35 cellular contexts compared by ENCODE assay signal in genomic region chr7:140911746-140912145, GRCh38.
"Had no signal": no experiment of that assay in that cellular context is flagged by ENCODE, and none has a peak within 500 bp of the region (broad histone marks: within the 10 kb centered on the region; RNA-seq: fewer than 3 reads in every experiment).

No MANE protein-coding gene starts in this region.

- H3K4me1 ChIP-seq: ascending aorta had no signal

- H3K4me3 Mint-ChIP-seq: activated B cell treated with CpG ODN at 0.5 μM for 24 hours; activated CD4-positive, alpha-beta T cell treated with anti-CD3 and anti-CD28 coated beads, Interleukin-2, amount 10 ng/mL, durations not matched to agents 24 days and 14 days; activated CD8-positive, alpha-beta T cell treated with anti-CD3 and anti-CD28 coated beads, Interleukin-2, amount 10 ng/mL, durations not matched to agents 7 days and 5 days; activated naive CD8-positive, alpha-beta T cell treated with anti-CD3 and anti-CD28 coated beads for 36 hours; activated T-cell treated with anti-CD3 and anti-CD28 coated beads, Interleukin-2, amount 50 U/mL, for 4 hours; activated T-helper 1 cell treated with anti-CD3 and anti-CD28 coated beads, Interleukin-12 subunit alpha, Interleukin-12 subunit beta, Interleukin-2, Interleukin-4 antibody, amounts not matched to agents 30 ng/mL and 10 ng/mL and 1 ng/mL, durations not matched to agents 14 hours and 24 hours and 36 hours; T-cell had no signal

- H3K4me3 ChIP-seq: ascending aorta, body of pancreas, PC-9 had no signal

- H3K4me2 ChIP-seq: PC-9 had no signal

- H2AFZ ChIP-seq: PC-9 had no signal

- H3K9me3 ChIP-seq: ascending aorta, body of pancreas had no signal

- H3K27ac Mint-ChIP-seq: activated B cell treated with CpG ODN at 0.5 μM for 24 hours; activated CD4-positive, alpha-beta T cell treated with anti-CD3 and anti-CD28 coated beads, Interleukin-2, amount 10 ng/mL, durations not matched to agents 24 days and 14 days; activated CD8-positive, alpha-beta T cell treated with anti-CD3 and anti-CD28 coated beads, Interleukin-2, amount 10 ng/mL, durations not matched to agents 7 days and 5 days; activated naive CD8-positive, alpha-beta T cell treated with anti-CD3 and anti-CD28 coated beads for 36 hours; activated T-helper 1 cell treated with anti-CD3 and anti-CD28 coated beads, Interleukin-12 subunit alpha, Interleukin-12 subunit beta, Interleukin-2, Interleukin-4 antibody, amounts not matched to agents 30 ng/mL and 10 ng/mL and 1 ng/mL, durations not matched to agents 14 hours and 24 hours and 36 hours; T-cell had no signal

- H3K27me3 ChIP-seq: ascending aorta, body of pancreas had no signal

- ATAC-seq: activated CD8-positive, alpha-beta T cell treated with anti-CD3 and anti-CD28 coated beads, Interleukin-2, amount 10 ng/mL, durations not matched to agents 7 days and 5 days; activated T-cell treated with anti-CD3 and anti-CD28 coated beads, Interleukin-2, amount 50 U/mL, for 4 hours; body of pancreas; Right ventricle myocardium inferior; SK-N-SH treated with all-trans-retinoic acid at 6 μM for 48 hours had no signal

- H3K36me3 ChIP-seq: ascending aorta had no signal

- H3K27ac ChIP-seq: ascending aorta, body of pancreas, RWPE1, VCaP had no signal

- DNase-seq: activated B cell treated with CpG ODN at 0.5 μM for 24 hours; activated CD4-positive, alpha-beta T cell treated with anti-CD3 and anti-CD28 coated beads, Interleukin-2, amount 10 ng/mL, durations not matched to agents 24 days and 14 days; activated CD4-positive, alpha-beta T cell treated with anti-CD3 and anti-CD28 coated beads, Interleukin-2, amount 50 U/mL, for 4 hours; activated CD4-positive, CD25-positive, alpha-beta regulatory T cell treated with anti-CD3 and anti-CD28 coated beads, Interleukin-2, amount 50 U/mL, for 72 hours; activated CD8-positive, alpha-beta T cell treated with anti-CD3 and anti-CD28 coated beads, Interleukin-2, amount 10 ng/mL, durations not matched to agents 7 days and 5 days; activated effector memory CD4-positive, alpha-beta T cell treated with anti-CD3 and anti-CD28 coated beads, Interleukin-2, amount 50 U/mL, for 16 hours; activated naive CD4-positive, alpha-beta T cell; activated naive CD4-positive, alpha-beta T cell treated with anti-CD3 and anti-CD28 coated beads, Interleukin-2, amount 50 U/mL, for 16 hours; activated naive CD8-positive, alpha-beta T cell treated with anti-CD3 and anti-CD28 coated beads for 36 hours; activated T-cell treated with anti-CD3 and anti-CD28 coated beads, Interleukin-2, amount 50 U/mL, for 4 hours; amygdala; body of pancreas; central memory CD4-positive, alpha-beta T cell; Karpas-422; KBM-7; MM.1S; MV-4-11; NCI-H1092; NCI-H1436 treated with DMSO at 0.1 percent for 48 hours; NCI-H1694 treated with DMSO at 0.1 percent for 48 hours; NCI-H2029; NCI-H345; NCI-H524 treated with DMSO at 0.1 percent for 48 hours; NK-92 treated with Interleukin-12 subunit alpha and Interleukin-12 subunit beta, amount 100 ng/mL, for 24 hours; PC-9; SIG-M5; T-cell; T-helper 2 cell; T-helper 9 cell had no signal

- H3K27me3 Mint-ChIP-seq: activated B cell treated with CpG ODN at 0.5 μM for 24 hours; activated CD4-positive, alpha-beta T cell treated with anti-CD3 and anti-CD28 coated beads, Interleukin-2, amount 10 ng/mL, durations not matched to agents 24 days and 14 days; activated naive CD8-positive, alpha-beta T cell treated with anti-CD3 and anti-CD28 coated beads for 36 hours; T-cell had no signal

- H3K9me3 Mint-ChIP-seq: activated B cell treated with CpG ODN at 0.5 μM for 24 hours; activated CD4-positive, alpha-beta T cell treated with anti-CD3 and anti-CD28 coated beads, Interleukin-2, amount 10 ng/mL, durations not matched to agents 24 days and 14 days; activated naive CD8-positive, alpha-beta T cell treated with anti-CD3 and anti-CD28 coated beads for 36 hours; activated T-cell treated with anti-CD3 and anti-CD28 coated beads, Interleukin-2, amount 50 U/mL, for 4 hours; activated T-helper 1 cell treated with anti-CD3 and anti-CD28 coated beads, Interleukin-12 subunit alpha, Interleukin-12 subunit beta, Interleukin-2, Interleukin-4 antibody, amounts not matched to agents 30 ng/mL and 10 ng/mL and 1 ng/mL, durations not matched to agents 14 hours and 24 hours and 36 hours; T-cell had no signal
